ENCODE assay signal across 8 cellular contexts in the genomic region with DNA sequence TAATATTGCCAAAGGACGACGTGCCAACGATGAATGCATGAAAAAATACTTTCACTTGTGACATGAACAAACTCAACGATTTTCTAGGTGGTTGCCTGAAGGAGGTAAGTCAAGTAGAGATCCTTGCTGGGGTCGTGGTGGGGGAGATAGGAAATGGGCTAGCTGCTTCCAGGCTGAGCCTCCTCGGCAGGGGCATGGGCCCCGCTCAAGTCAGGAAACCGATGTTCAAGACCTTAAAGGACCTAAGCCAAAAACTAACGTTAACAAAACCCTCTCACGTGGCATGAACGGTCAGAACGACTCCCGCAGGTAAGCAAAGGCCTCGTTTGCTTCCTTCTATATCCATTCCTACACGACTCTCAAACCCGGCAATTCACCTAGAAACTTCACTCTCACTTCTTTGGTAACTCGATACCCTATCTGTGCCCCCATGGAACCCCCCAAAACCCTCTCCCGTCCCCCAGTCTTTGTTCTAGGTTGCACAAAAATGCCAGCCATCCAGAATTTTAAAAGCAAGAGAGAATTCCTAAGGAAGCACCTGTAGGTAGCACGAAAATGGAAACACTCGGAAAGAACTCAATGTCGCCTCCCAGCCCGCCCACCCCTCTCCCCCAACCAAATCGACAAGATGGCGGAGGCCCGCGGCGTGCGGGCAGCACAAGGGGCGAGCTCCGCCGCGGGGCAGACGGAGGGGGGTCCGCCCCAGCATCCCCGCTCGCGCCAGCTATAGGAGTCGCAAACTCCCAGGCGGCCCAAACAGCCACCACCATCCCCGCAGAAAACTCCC. TPM values are rescaled to one million over a fixed set of nuclear protein-coding genes. Genes with fewer than 3 reads are reported as not detected.
DNase-seq lines count a peak whose midpoint lies in the region; ATAC-seq, FAIRE-seq and TF ChIP-seq lines count a peak whose summit lies in the region.

No MANE protein-coding gene starts in this region.

- H3K4me1 ChIP-seq in HEK293 (ENCODE audit: control insufficient read depth, insufficient read depth, low read length): peaks cover 11% of the 10 kb centered on the region
- peaks cover 19% of the 10 kb centered on the region for H3K4me1 ChIP-seq in PC-3 (ENCODE audit: insufficient read depth, low read length)
- H3K4me1 ChIP-seq in HepG2 (ENCODE audit: insufficient read depth, low read length): peaks cover 31% of the 10 kb centered on the region
- peaks cover 4 to 28% (median 20%) of the 10 kb centered on the region in 5 donors for H3K4me1 ChIP-seq in subcutaneous abdominal adipose tissue (ENCODE audit: control insufficient read depth in 5 of 5, insufficient read depth in 5 of 5, low read length in 5 of 5)

- FAIRE-seq in HepG2 (lab: Jason Lieb, UNC): no peak

- no peaks in the 10 kb centered on the region for H3K9me3 Mint-ChIP-seq in CD4-positive, alpha-beta T cell
- H3K9me3 Mint-ChIP-seq in MCF 10A (ENCODE audit: unreplicated experiment): no peaks in the 10 kb centered on the region

- TF ChIP-seq POLR2A in HepG2 (IDR thresholded peaks at IDR 0.05; ENCODE audit: insufficient read depth in 1 of 2, low read depth in 2 of 2, low read length in 2 of 2): no peak

- H3K9me2 ChIP-seq in PC-3 (replicated peaks; ENCODE audit: low read length): no peaks in the 10 kb centered on the region

- H3K4me1 Mint-ChIP-seq in CD4-positive, alpha-beta T cell (ENCODE audit: low read depth): peaks cover 38% of the 10 kb centered on the region
- peaks cover 21% of the 10 kb centered on the region for H3K4me1 Mint-ChIP-seq in MCF 10A (ENCODE audit: insufficient read depth, unreplicated experiment)

- in situ Hi-C loops in HepG2 (cut with HindIII; ENCODE audit: extremely low pct_ligation_motif_present, low pct_unique_long_range_greater_than_20kb): no loop called here

- DNase-seq in CD4-positive, alpha-beta T cell: peak in 3 of 10 experiments; percentile 4 to 41 (median 14)
- DNase-seq in PC-3: peak; percentile 33
- no peak for DNase-seq in MCF 10A (ENCODE audit: unreplicated experiment)
- no peak for DNase-seq in HepG2 (ENCODE audit: low spot score)
- no peak for DNase-seq in NK-92 treated with Interleukin-12 subunit alpha and Interleukin-12 subunit beta, amount 100 ng/mL, for 24 hours (lab: John Stamatoyannopoulos, UW)
- no peak for DNase-seq in ecto neural progenitor cell (ENCODE audit: low spot score)

- TF ChIP-seq EP300 in HepG2 (IDR thresholded peaks at IDR 0.05; ENCODE audit: low read depth in 2 of 2, low read length in 2 of 2): no peak
- no peak for TF ChIP-seq EP300 in HepG2 (CRISPR knock-in tag; IDR thresholded peaks at IDR 0.05; ENCODE audit: borderline replicate concordance)

- H3K9ac ChIP-seq in PC-3 (ENCODE audit: low read length): peak overlapping the region; percentile 96
- peak overlapping the region; percentile 99 for H3K9ac ChIP-seq in HepG2 (ENCODE audit: insufficient read depth, low read depth, low read length)
- peak overlapping the region; percentile 77 to 97 (median 89) for H3K9ac ChIP-seq in subcutaneous abdominal adipose tissue (ENCODE audit: low read length in 5 of 5)

- H3K27ac ChIP-seq in CD4-positive, alpha-beta T cell (ENCODE audit: low read depth, low read length): peak overlapping the region; percentile 99
- H3K27ac ChIP-seq in HEK293 (ENCODE audit: extremely low read depth, low read depth, low read length) (peak overlapping the region; percentile 99), PC-3 (ENCODE audit: low read length) (peak overlapping the region; percentile 85), HepG2 (ENCODE audit: extremely low read length, insufficient read depth, low read length) (peak overlapping the region; percentile 99), subcutaneous abdominal adipose tissue (ENCODE audit: low read depth, low read length) (peak overlapping the region; percentile 97)

- H2AFZ ChIP-seq in PC-3 (ENCODE audit: low read length) (peak overlapping the region; percentile 77), HepG2 (ENCODE audit: low read length) (no peak overlapping the region)

- peak overlapping the region; percentile 96 for H3K4me2 ChIP-seq in PC-3 (ENCODE audit: low read length)
- H3K4me2 ChIP-seq in HepG2 (ENCODE audit: low read depth, low read length): peak overlapping the region; percentile 92

- no peak for TF ChIP-seq RAD21 in HepG2 (CRISPR knock-in tag; IDR thresholded peaks at IDR 0.05)

- ATAC-seq in CD4-positive, alpha-beta T cell (ENCODE audit: poor library complexity): no peak
- ATAC-seq in PC-3 (peak; percentile 28), HepG2 (peak; percentile 37)

- WGBS in HepG2 (ENCODE audit: low lambda C conversion rate): under 1% methylated on average over 37 of the region's 40 CpGs

- no peaks in the 10 kb centered on the region for H3K27me3 Mint-ChIP-seq in CD4-positive, alpha-beta T cell
- H3K27me3 Mint-ChIP-seq in MCF 10A (ENCODE audit: insufficient read depth, unreplicated experiment): no peaks in the 10 kb centered on the region

- CTCF ChIA-PET in CD4-positive, alpha-beta T cell (lab: Charles Lee): no interaction called here
- CTCF ChIA-PET in HEK293 (lab: Yijun Ruan, JAX) (interaction anchor here (0.6 to 6.5 kb wide), 2 partner anchors 118 to 452 kb away, joined by 3 to 52 read pairs; no protein-coding TSS in a partner anchor), PC-3 (lab: Charles Lee) (no interaction called here), MCF 10A (lab: Yijun Ruan, JAX) (interaction anchor here (0.9 to 2.7 kb wide), 2 partner anchors 118 to 858 kb away, joined by 4 to 13 read pairs; no protein-coding TSS in a partner anchor), HepG2 (lab: Yijun Ruan, JAX; ENCODE audit: low intra/inter-chr PET ratio, low total read pairs) (no interaction called here)

- BruUV-seq in PC-3 (replicated peaks; lab: Mats Ljungman, UMichigan) (TSS peak; percentile 71), MCF 10A (replicated peaks; lab: Mats Ljungman, UMichigan) (TSS peak; percentile 73), HepG2 (replicated peaks; lab: Mats Ljungman, UMichigan) (TSS peak; percentile 81)

- H3K36me3 ChIP-seq in HEK293 (ENCODE audit: control insufficient read depth in 2 of 2, insufficient read depth in 1 of 2, low read length in 2 of 2) (peaks cover 32 to 47% of the 10 kb centered on the region in 2 experiments), PC-3 (ENCODE audit: low read depth, low read length) (peaks cover 45% of the 10 kb centered on the region), HepG2 (replicated peaks in 1 of 2; ENCODE audit: control insufficient read depth in 1 of 2, insufficient read depth in 2 of 2, low read length in 2 of 2) (peaks cover 15 to 33% of the 10 kb centered on the region in 2 experiments), subcutaneous abdominal adipose tissue (ENCODE audit: control insufficient read depth in 5 of 5, insufficient read depth in 5 of 5, low read length in 5 of 5) (peaks cover 0 to 26% (median 14%) of the 10 kb centered on the region in 5 donors)

- H3K79me2 ChIP-seq in PC-3 (ENCODE audit: low read length) (peaks cover 52% of the 10 kb centered on the region), HepG2 (ENCODE audit: insufficient read depth, low read length) (peaks cover 38% of the 10 kb centered on the region)

- peaks cover 45% of the 10 kb centered on the region for H3K36me3 Mint-ChIP-seq in CD4-positive, alpha-beta T cell (ENCODE audit: low read depth)
- peaks cover 63% of the 10 kb centered on the region for H3K36me3 Mint-ChIP-seq in MCF 10A (ENCODE audit: insufficient read depth, unreplicated experiment)

- H3K9me3 ChIP-seq in CD4-positive, alpha-beta T cell (ENCODE audit: control insufficient read depth, low read length): no peaks in the 10 kb centered on the region
- no peaks in the 10 kb centered on the region for H3K9me3 ChIP-seq in HEK293 (ENCODE audit: control insufficient read depth, insufficient read depth, low read depth, low read length)
- no peaks in the 10 kb centered on the region for H3K9me3 ChIP-seq in PC-3 (ENCODE audit: low read length)
- no peaks in the 10 kb centered on the region for H3K9me3 ChIP-seq in HepG2 (ENCODE audit: low read length)
- no peaks in the 10 kb centered on the region for H3K9me3 ChIP-seq in subcutaneous abdominal adipose tissue (ENCODE audit: control insufficient read depth in 5 of 5, low read length in 5 of 5)

- H3K4me3 ChIP-seq in HEK293 (ENCODE audit: low read depth, low read length) (peak overlapping the region; percentile 79), PC-3 (ENCODE audit: low read length) (peak overlapping the region; percentile 92), HepG2 (replicated peaks in 1 of 3; ENCODE audit: insufficient read depth in 1 of 3, low read depth in 2 of 3, low read length in 3 of 3) (peak overlapping the region; percentile 92 to 94 (median 93)), subcutaneous abdominal adipose tissue (ENCODE audit: low read depth in 1 of 5, low read length in 5 of 5) (peak overlapping the region; percentile 83 to 99 (median 95))

- no peaks in the 10 kb centered on the region for H3K27me3 ChIP-seq in CD4-positive, alpha-beta T cell (ENCODE audit: control insufficient read depth, insufficient read depth, low read length)
- H3K27me3 ChIP-seq in PC-3 (ENCODE audit: low read length): no peaks in the 10 kb centered on the region
- no peaks in the 10 kb centered on the region; a peak in 1 of 5 replicates for H3K27me3 ChIP-seq in HepG2 (ENCODE audit: control insufficient read depth in 1 of 2, insufficient read depth in 2 of 2, low read length in 2 of 2)
- H3K27me3 ChIP-seq in subcutaneous abdominal adipose tissue (ENCODE audit: control insufficient read depth in 5 of 5, insufficient read depth in 4 of 5, low read length in 5 of 5): no peaks in the 10 kb centered on the region

- intact Hi-C loops in CD4-positive, alpha-beta T cell (cut with DNase I, micrococcal nuclease): loop anchor here (1.0 to 10.0 kb wide), 7 partner anchors 293 to 1719 kb away; a partner anchor contains a TSS
- intact Hi-C loops in PC-3 (cut with micrococcal nuclease): loop anchor here (5.0 kb wide), 2 partner anchors 213 to 303 kb away; a partner anchor contains a TSS
- intact Hi-C loops in MCF 10A (cut with micrococcal nuclease): loop anchor here (1.0 to 10.0 kb wide), 2 partner anchors 118 to 291 kb away; no protein-coding TSS in a partner anchor
- intact Hi-C loops in HepG2 (cut with micrococcal nuclease; ENCODE audit: unreplicated experiment): no loop called here

- H3K27ac Mint-ChIP-seq in CD4-positive, alpha-beta T cell: peak overlapping the region; percentile 97
- H3K27ac Mint-ChIP-seq in MCF 10A (ENCODE audit: low read depth, unreplicated experiment): peak overlapping the region; percentile 99

- peak overlapping the region; percentile 99 for H3K4me3 Mint-ChIP-seq in CD4-positive, alpha-beta T cell
- peak overlapping the region; percentile 99 for H3K4me3 Mint-ChIP-seq in MCF 10A (ENCODE audit: unreplicated experiment)

- TF ChIP-seq CTCF in CD4-positive, alpha-beta T cell (IDR thresholded peaks at IDR 0.05): no peak
- no peak for TF ChIP-seq CTCF in HEK293 (tag by site-specific recombination; IDR thresholded peaks at IDR 0.05)
- TF ChIP-seq CTCF in PC-3 (conservative IDR thresholded peaks at IDR 0.05; ENCODE audit: low read depth, low read length): no peak
- no peak for TF ChIP-seq CTCF in MCF 10A (IDR thresholded peaks at IDR 0.05; ENCODE audit: unreplicated experiment)
- TF ChIP-seq CTCF in HepG2 (CRISPR knock-in tag; IDR thresholded peaks at IDR 0.05): no peak

- POLR2A ChIA-PET in CD4-positive, alpha-beta T cell (lab: Charles Lee): interaction anchor here (1.2 to 1.9 kb wide), 5 partner anchors 20 to 475 kb away, joined by 3 to 20 read pairs (median 9); a partner anchor contains a TSS
- POLR2A ChIA-PET in HEK293 (lab: Yijun Ruan, JAX): interaction anchor here (0.6 to 5.3 kb wide), 19 partner anchors 11 to 601 kb away, joined by 3 to 85 read pairs (median 5); a partner anchor contains a TSS
- POLR2A ChIA-PET in PC-3 (lab: Charles Lee; ENCODE audit: unreplicated experiment): interaction anchor here (0.6 kb wide), 1 partner anchor 172 kb away, joined by 8 read pairs; no protein-coding TSS in a partner anchor
- POLR2A ChIA-PET in MCF 10A (lab: Yijun Ruan, JAX): interaction anchor here (0.6 to 3.8 kb wide), 11 partner anchors 10 to 433 kb away, joined by 3 to 33 read pairs (median 3); a partner anchor contains a TSS
- POLR2A ChIA-PET in HepG2 (lab: Yijun Ruan, JAX): interaction anchor here (0.6 to 2.6 kb wide), 6 partner anchors 9 to 118 kb away, joined by 3 to 27 read pairs (median 4); no protein-coding TSS in a partner anchor

- H4K20me1 ChIP-seq in PC-3 (ENCODE audit: low read length) (peaks cover 47% of the 10 kb centered on the region), HepG2 (ENCODE audit: insufficient read depth, low read length) (peaks cover 32% of the 10 kb centered on the region)

- no peaks in the 10 kb centered on the region for H3F3A ChIP-seq in PC-3 (ENCODE audit: low read length, unreplicated experiment)

RNA-seq across cellular contexts. Expression of a gene that starts 13.6 kb away (rescaled TPM):
- not detected for total RNA-seq in CD4-positive, alpha-beta T cell
- not detected in 2 replicates for total RNA-seq in PC-3 (2014; rRNA removed)
- not detected in 2 replicates for total RNA-seq in MCF 10A (2022)
- not detected in 2 replicates for total RNA-seq in HepG2 (2016; rRNA removed; fragmentation: Illumina TruSeq; extraction: Trizol)
- not detected in 2 replicates for total RNA-seq in HepG2 (2016; cell fraction: cytosol; rRNA removed; fragmentation: Illumina TruSeq; extraction: Trizol; ENCODE audit: low read depth)
- not detected in 2 replicates for total RNA-seq in HepG2 (2016; cell fraction: insoluble cytoplasmic fraction; rRNA removed; fragmentation: Illumina TruSeq; extraction: Trizol)
- not detected in 2 replicates for total RNA-seq in HepG2 (2016; cell fraction: membrane; rRNA removed; fragmentation: Illumina TruSeq; extraction: Trizol)
- total RNA-seq in HepG2 (2016; cell fraction: nucleus; rRNA removed; fragmentation: Illumina TruSeq; extraction: Trizol): not detected in 2 replicates
- 0.08 TPM in 1 of 2 replicates, not detected in the other for polyA plus RNA-seq in HepG2 (2011; rRNA removed)
- not detected in 2 replicates for polyA plus RNA-seq in HepG2 (2011; cell fraction: cytosol; rRNA removed)
- 0.11 TPM in 1 of 2 replicates, not detected in the other for polyA plus RNA-seq in HepG2 (2011; cell fraction: nucleus; rRNA removed)
- polyA plus RNA-seq in HepG2 (2012): not detected in 2 replicates
- not detected in 2 replicates for polyA plus RNA-seq in HepG2 (2016; cell fraction: cytosol; fragmentation: Illumina TruSeq; extraction: Trizol; ENCODE audit: low read depth)
- polyA plus RNA-seq in HepG2 (2016; cell fraction: insoluble cytoplasmic fraction; fragmentation: Illumina TruSeq; extraction: Trizol; ENCODE audit: low read depth): not detected in 2 replicates
- not detected in 2 replicates for polyA plus RNA-seq in HepG2 (2016; cell fraction: membrane; fragmentation: Illumina TruSeq; extraction: Trizol; ENCODE audit: low read depth)
- not detected in 2 replicates for polyA plus RNA-seq in HepG2 (2016; cell fraction: nucleus; fragmentation: Illumina TruSeq; extraction: Trizol; ENCODE audit: insufficient read depth, low read depth)
- polyA minus RNA-seq in HepG2 (2011; rRNA and poly(A)+ RNA removed; ENCODE audit: low replicate concordance): not detected in 2 replicates
- polyA minus RNA-seq in HepG2 (2011; cell fraction: cytosol; rRNA and poly(A)+ RNA removed): not detected in 2 replicates
- not detected in 2 replicates for polyA minus RNA-seq in HepG2 (2011; cell fraction: nucleus; rRNA and poly(A)+ RNA removed)

RNA-seq across cellular contexts. Expression of a gene that starts 19.8 kb away (rescaled TPM):
- total RNA-seq in CD4-positive, alpha-beta T cell: not detected
- total RNA-seq in PC-3 (2014; rRNA removed): not detected in 2 replicates
- total RNA-seq in MCF 10A (2022): 0.84 and 0.88 TPM in 2 replicates
- total RNA-seq in HepG2 (2016; rRNA removed; fragmentation: Illumina TruSeq; extraction: Trizol): not detected in 2 replicates
- total RNA-seq in HepG2 (2016; cell fraction: cytosol; rRNA removed; fragmentation: Illumina TruSeq; extraction: Trizol; ENCODE audit: low read depth): not detected in 2 replicates
- not detected in 2 replicates for total RNA-seq in HepG2 (2016; cell fraction: insoluble cytoplasmic fraction; rRNA removed; fragmentation: Illumina TruSeq; extraction: Trizol)
- total RNA-seq in HepG2 (2016; cell fraction: membrane; rRNA removed; fragmentation: Illumina TruSeq; extraction: Trizol): not detected in 2 replicates
- not detected in 2 replicates for total RNA-seq in HepG2 (2016; cell fraction: nucleus; rRNA removed; fragmentation: Illumina TruSeq; extraction: Trizol)
- polyA plus RNA-seq in HepG2 (2011; rRNA removed): not detected in 2 replicates
- not detected in 2 replicates for polyA plus RNA-seq in HepG2 (2011; cell fraction: cytosol; rRNA removed)
- not detected in 2 replicates for polyA plus RNA-seq in HepG2 (2011; cell fraction: nucleus; rRNA removed)
- not detected in 2 replicates for polyA plus RNA-seq in HepG2 (2012)
- polyA plus RNA-seq in HepG2 (2016; cell fraction: cytosol; fragmentation: Illumina TruSeq; extraction: Trizol; ENCODE audit: low read depth): not detected in 2 replicates
- polyA plus RNA-seq in HepG2 (2016; cell fraction: insoluble cytoplasmic fraction; fragmentation: Illumina TruSeq; extraction: Trizol; ENCODE audit: low read depth): not detected in 2 replicates
- polyA plus RNA-seq in HepG2 (2016; cell fraction: membrane; fragmentation: Illumina TruSeq; extraction: Trizol; ENCODE audit: low read depth): not detected in 2 replicates
- not detected in 2 replicates for polyA plus RNA-seq in HepG2 (2016; cell fraction: nucleus; fragmentation: Illumina TruSeq; extraction: Trizol; ENCODE audit: insufficient read depth, low read depth)
- polyA minus RNA-seq in HepG2 (2011; rRNA and poly(A)+ RNA removed; ENCODE audit: low replicate concordance): 0.72 TPM in 1 of 2 replicates, not detected in the other
- polyA minus RNA-seq in HepG2 (2011; cell fraction: cytosol; rRNA and poly(A)+ RNA removed): not detected in 2 replicates
- not detected in 2 replicates for polyA minus RNA-seq in HepG2 (2011; cell fraction: nucleus; rRNA and poly(A)+ RNA removed)

RNA-seq across cellular contexts. Expression of a gene that starts 29.5 kb away (rescaled TPM):
- total RNA-seq in CD4-positive, alpha-beta T cell: not detected
- total RNA-seq in PC-3 (2014; rRNA removed) (1.3 TPM in 1 of 2 replicates, not detected in the other), MCF 10A (2022) (not detected in 2 replicates), HepG2 (2016; rRNA removed; fragmentation: Illumina TruSeq; extraction: Trizol) (not detected in 2 replicates)
- total RNA-seq in HepG2 (2016; cell fraction: cytosol; rRNA removed; fragmentation: Illumina TruSeq; extraction: Trizol; ENCODE audit: low read depth): not detected in 2 replicates
- total RNA-seq in HepG2 (2016; cell fraction: insoluble cytoplasmic fraction; rRNA removed; fragmentation: Illumina TruSeq; extraction: Trizol): not detected in 2 replicates
- not detected in 2 replicates for total RNA-seq in HepG2 (2016; cell fraction: membrane; rRNA removed; fragmentation: Illumina TruSeq; extraction: Trizol)
- total RNA-seq in HepG2 (2016; cell fraction: nucleus; rRNA removed; fragmentation: Illumina TruSeq; extraction: Trizol): not detected in 2 replicates
- not detected in 2 replicates for polyA plus RNA-seq in HepG2 (2011; rRNA removed)
- polyA plus RNA-seq in HepG2 (2011; cell fraction: cytosol; rRNA removed): not detected in 2 replicates
- not detected in 2 replicates for polyA plus RNA-seq in HepG2 (2011; cell fraction: nucleus; rRNA removed)
- polyA plus RNA-seq in HepG2 (2012): not detected in 2 replicates
- polyA plus RNA-seq in HepG2 (2016; cell fraction: cytosol; fragmentation: Illumina TruSeq; extraction: Trizol; ENCODE audit: low read depth): not detected in 2 replicates
- not detected in 2 replicates for polyA plus RNA-seq in HepG2 (2016; cell fraction: insoluble cytoplasmic fraction; fragmentation: Illumina TruSeq; extraction: Trizol; ENCODE audit: low read depth)
- polyA plus RNA-seq in HepG2 (2016; cell fraction: membrane; fragmentation: Illumina TruSeq; extraction: Trizol; ENCODE audit: low read depth): not detected in 2 replicates
- not detected in 2 replicates for polyA plus RNA-seq in HepG2 (2016; cell fraction: nucleus; fragmentation: Illumina TruSeq; extraction: Trizol; ENCODE audit: insufficient read depth, low read depth)
- polyA minus RNA-seq in HepG2 (2011; rRNA and poly(A)+ RNA removed; ENCODE audit: low replicate concordance): not detected in 2 replicates
- not detected in 2 replicates for polyA minus RNA-seq in HepG2 (2011; cell fraction: cytosol; rRNA and poly(A)+ RNA removed)
- polyA minus RNA-seq in HepG2 (2011; cell fraction: nucleus; rRNA and poly(A)+ RNA removed): not detected in 2 replicates

RNA-seq across cellular contexts. Expression of a gene that starts 33.6 kb away (rescaled TPM):
- total RNA-seq in CD4-positive, alpha-beta T cell: not detected
- total RNA-seq in PC-3 (2014; rRNA removed) (not detected in 2 replicates), MCF 10A (2022) (not detected in 2 replicates), HepG2 (2016; rRNA removed; fragmentation: Illumina TruSeq; extraction: Trizol) (not detected in 2 replicates)
- not detected in 2 replicates for total RNA-seq in HepG2 (2016; cell fraction: cytosol; rRNA removed; fragmentation: Illumina TruSeq; extraction: Trizol; ENCODE audit: low read depth)
- not detected in 2 replicates for total RNA-seq in HepG2 (2016; cell fraction: insoluble cytoplasmic fraction; rRNA removed; fragmentation: Illumina TruSeq; extraction: Trizol)
- not detected in 2 replicates for total RNA-seq in HepG2 (2016; cell fraction: membrane; rRNA removed; fragmentation: Illumina TruSeq; extraction: Trizol)
- not detected in 2 replicates for total RNA-seq in HepG2 (2016; cell fraction: nucleus; rRNA removed; fragmentation: Illumina TruSeq; extraction: Trizol)
- not detected in 2 replicates for polyA plus RNA-seq in HepG2 (2011; rRNA removed)
- polyA plus RNA-seq in HepG2 (2011; cell fraction: cytosol; rRNA removed): not detected in 2 replicates
- not detected in 2 replicates for polyA plus RNA-seq in HepG2 (2011; cell fraction: nucleus; rRNA removed)
- polyA plus RNA-seq in HepG2 (2012): not detected in 2 replicates
- not detected in 2 replicates for polyA plus RNA-seq in HepG2 (2016; cell fraction: cytosol; fragmentation: Illumina TruSeq; extraction: Trizol; ENCODE audit: low read depth)
- not detected in 2 replicates for polyA plus RNA-seq in HepG2 (2016; cell fraction: insoluble cytoplasmic fraction; fragmentation: Illumina TruSeq; extraction: Trizol; ENCODE audit: low read depth)
- not detected in 2 replicates for polyA plus RNA-seq in HepG2 (2016; cell fraction: membrane; fragmentation: Illumina TruSeq; extraction: Trizol; ENCODE audit: low read depth)
- not detected in 2 replicates for polyA plus RNA-seq in HepG2 (2016; cell fraction: nucleus; fragmentation: Illumina TruSeq; extraction: Trizol; ENCODE audit: insufficient read depth, low read depth)
- 0.16 TPM in 1 of 2 replicates, not detected in the other for polyA minus RNA-seq in HepG2 (2011; rRNA and poly(A)+ RNA removed; ENCODE audit: low replicate concordance)
- polyA minus RNA-seq in HepG2 (2011; cell fraction: cytosol; rRNA and poly(A)+ RNA removed): not detected in 2 replicates
- polyA minus RNA-seq in HepG2 (2011; cell fraction: nucleus; rRNA and poly(A)+ RNA removed): not detected in 2 replicates

RNA-seq across cellular contexts. Expression of a gene that starts 50.9 kb away (rescaled TPM):
- total RNA-seq in CD4-positive, alpha-beta T cell: not detected
- total RNA-seq in PC-3 (2014; rRNA removed): not detected in 2 replicates
- not detected in 2 replicates for total RNA-seq in MCF 10A (2022)
- not detected in 2 replicates for total RNA-seq in HepG2 (2016; rRNA removed; fragmentation: Illumina TruSeq; extraction: Trizol)
- not detected in 2 replicates for total RNA-seq in HepG2 (2016; cell fraction: cytosol; rRNA removed; fragmentation: Illumina TruSeq; extraction: Trizol; ENCODE audit: low read depth)
- not detected in 2 replicates for total RNA-seq in HepG2 (2016; cell fraction: insoluble cytoplasmic fraction; rRNA removed; fragmentation: Illumina TruSeq; extraction: Trizol)
- not detected in 2 replicates for total RNA-seq in HepG2 (2016; cell fraction: membrane; rRNA removed; fragmentation: Illumina TruSeq; extraction: Trizol)
- total RNA-seq in HepG2 (2016; cell fraction: nucleus; rRNA removed; fragmentation: Illumina TruSeq; extraction: Trizol): not detected in 2 replicates
- not detected in 2 replicates for polyA plus RNA-seq in HepG2 (2011; rRNA removed)
- polyA plus RNA-seq in HepG2 (2011; cell fraction: cytosol; rRNA removed): not detected in 2 replicates
- polyA plus RNA-seq in HepG2 (2011; cell fraction: nucleus; rRNA removed): not detected in 2 replicates
- polyA plus RNA-seq in HepG2 (2012): not detected in 2 replicates
- polyA plus RNA-seq in HepG2 (2016; cell fraction: cytosol; fragmentation: Illumina TruSeq; extraction: Trizol; ENCODE audit: low read depth): not detected in 2 replicates
- not detected in 2 replicates for polyA plus RNA-seq in HepG2 (2016; cell fraction: insoluble cytoplasmic fraction; fragmentation: Illumina TruSeq; extraction: Trizol; ENCODE audit: low read depth)
- not detected in 2 replicates for polyA plus RNA-seq in HepG2 (2016; cell fraction: membrane; fragmentation: Illumina TruSeq; extraction: Trizol; ENCODE audit: low read depth)
- polyA plus RNA-seq in HepG2 (2016; cell fraction: nucleus; fragmentation: Illumina TruSeq; extraction: Trizol; ENCODE audit: insufficient read depth, low read depth): not detected in 2 replicates
- polyA minus RNA-seq in HepG2 (2011; rRNA and poly(A)+ RNA removed; ENCODE audit: low replicate concordance): not detected in 2 replicates
- polyA minus RNA-seq in HepG2 (2011; cell fraction: cytosol; rRNA and poly(A)+ RNA removed): not detected in 2 replicates
- polyA minus RNA-seq in HepG2 (2011; cell fraction: nucleus; rRNA and poly(A)+ RNA removed): not detected in 2 replicates

Comparison
In these comparisons a context has a peak if more than half of its experiments do, and no peak if none do; other contexts are left out.
1. CTCF ChIA-PET loops: an anchor here in HEK293 (0.6 to 6.5 kb wide) and MCF 10A (0.9 to 2.7 kb wide); none called in CD4-positive, alpha-beta T cell, PC-3 and HepG2.